Comparison of ENCODE assay signal across 28 cellular contexts in genomic region chr18:27825735-27826477, GRCh38.
"Had no signal": no experiment of that assay in that cellular context is flagged by ENCODE, and none has a peak within 500 bp of the region (broad histone marks: within the 10 kb centered on the region; RNA-seq: fewer than 3 reads in every experiment).

No MANE protein-coding gene starts in this region.

- H3K36me3 Mint-ChIP-seq: activated naive CD8-positive, alpha-beta T cell treated with anti-CD3 and anti-CD28 coated beads for 36 hours; natural killer cell had no signal

- H3K27me3 ChIP-seq: adrenal gland, body of pancreas, cardiac muscle cell, dorsolateral prefrontal cortex, heart right ventricle, left lung, ovary, right lobe of liver, transverse colon had no signal

- ATAC-seq: body of pancreas, esophagus mucosa, heart right ventricle, left lung, lower lobe of right lung, natural killer cell, right lobe of liver had no signal

- H3K4me1 ChIP-seq: adrenal gland, body of pancreas, heart right ventricle, left lung, lower lobe of right lung, right lobe of liver, transverse colon had no signal

- H3K36me3 ChIP-seq: adrenal gland, cardiac muscle cell, heart right ventricle, left lung, lower lobe of right lung, ovary, right lobe of liver, transverse colon had no signal

- DNase-seq: activated CD4-positive, alpha-beta T cell treated with anti-CD3 and anti-CD28 coated beads for 4 hours; activated CD4-positive, alpha-beta T cell treated with anti-CD3 and anti-CD28 coated beads, Interleukin-2, amount 50 U/mL, for 4 hours; activated effector memory CD4-positive, alpha-beta T cell treated with Interleukin-2 at 50 U/mL for 16 hours; activated naive CD4-positive, alpha-beta T cell treated with Interleukin-2 at 50 U/mL for 16 hours; activated naive CD8-positive, alpha-beta T cell treated with anti-CD3 and anti-CD28 coated beads for 36 hours; adrenal gland; aorta; body of pancreas; dorsolateral prefrontal cortex; foreskin fibroblast; heart right ventricle; left lung; lower lobe of right lung; mesenchymal stem cell; natural killer cell; ovary; right lobe of liver; stimulated activated CD4-positive, alpha-beta T cell treated with anti-CD3 and anti-CD28 coated beads, Interleukin-2, amount 100 ng/mL, for 48 hours; stimulated activated naive CD4-positive, alpha-beta T cell treated with Interleukin-2 at 50 U/mL for 16 hours; T-helper 1 cell; transverse colon had no signal

- H3K27ac ChIP-seq: adrenal gland, body of pancreas, cardiac muscle cell, coronary artery, dorsolateral prefrontal cortex, heart right ventricle, left lung, lower lobe of right lung, ovary, right lobe of liver, transverse colon had no signal

- H3K4me1 Mint-ChIP-seq: activated naive CD8-positive, alpha-beta T cell treated with anti-CD3 and anti-CD28 coated beads for 36 hours; natural killer cell had no signal

- H3K27me3 Mint-ChIP-seq: activated naive CD8-positive, alpha-beta T cell treated with anti-CD3 and anti-CD28 coated beads for 36 hours had no signal

- H3K9me3 ChIP-seq: adrenal gland, body of pancreas, lower lobe of right lung, ovary, right lobe of liver, transverse colon had no signal

- H3K4me3 ChIP-seq: adrenal gland, body of pancreas, cardiac muscle cell, coronary artery, dorsolateral prefrontal cortex, heart right ventricle, left lung, lower lobe of right lung, ovary, right lobe of liver, transverse colon had no signal

- H3K4me3 Mint-ChIP-seq: activated naive CD8-positive, alpha-beta T cell treated with anti-CD3 and anti-CD28 coated beads for 36 hours; natural killer cell; T-helper 2 cell treated with Interferon-gamma antibody and Interleukin-4, amounts not matched to agents 5 μg/mL and 100 μg/mL, for 36 hours had no signal

- H3K27ac Mint-ChIP-seq: activated naive CD8-positive, alpha-beta T cell treated with anti-CD3 and anti-CD28 coated beads for 36 hours; natural killer cell; progenitor cell of endocrine pancreas; T-helper 2 cell treated with Interferon-gamma antibody and Interleukin-4, amounts not matched to agents 5 μg/mL and 100 μg/mL, for 36 hours had no signal

- FAIRE-seq: islet of Langerhans, urothelium cell line had no signal
